9 cellular contexts compared by ENCODE assay signal in the genomic region with DNA sequence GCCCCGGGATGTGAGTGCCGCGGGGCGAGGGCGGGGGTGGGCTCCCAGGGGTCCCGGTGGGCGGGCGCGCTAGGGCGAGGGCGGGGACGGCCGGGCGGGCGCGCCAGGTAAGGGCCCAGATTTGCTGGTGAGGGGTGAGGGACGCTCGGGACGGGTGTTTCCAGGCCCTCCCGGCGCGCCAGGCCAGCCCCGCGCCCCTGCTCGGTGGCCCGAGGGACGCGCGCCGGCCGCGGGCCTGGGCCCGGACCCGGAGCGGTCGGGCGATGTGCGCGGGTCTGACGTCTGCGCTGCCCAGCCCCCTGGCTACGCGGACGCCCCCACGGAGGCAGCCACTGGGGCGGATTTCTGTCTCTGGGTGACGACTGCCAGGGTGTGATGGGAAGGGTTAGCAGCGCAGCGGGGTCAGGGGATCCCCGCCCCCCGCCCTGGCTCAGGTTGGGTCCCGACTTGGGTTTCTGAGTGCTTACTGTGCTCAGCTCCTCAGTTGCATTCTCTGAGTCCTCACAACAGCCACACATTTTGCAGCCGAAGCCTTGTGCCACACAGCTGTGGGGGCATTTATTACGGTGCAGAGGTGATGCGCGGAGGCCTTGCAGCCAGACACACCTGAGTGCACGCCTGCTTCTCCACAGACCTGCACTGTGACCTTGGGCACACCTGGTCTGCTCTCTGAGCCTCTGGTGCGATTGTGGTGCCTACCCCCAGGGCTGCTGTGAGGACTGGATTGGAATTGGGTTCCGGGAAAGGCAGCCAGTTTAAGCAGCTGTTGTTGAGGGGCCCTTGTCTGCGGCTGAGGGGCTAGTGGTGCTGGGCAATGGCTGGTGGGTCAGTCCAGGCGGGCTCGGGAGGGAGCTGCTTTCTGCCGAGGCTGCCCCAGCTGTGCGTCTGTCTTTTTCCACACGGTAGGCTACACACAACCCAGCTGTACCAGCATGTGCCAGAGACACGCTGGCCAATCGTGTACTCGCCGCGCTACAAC. TPM values are rescaled to one million over a fixed set of nuclear protein-coding genes. Genes with fewer than 3 reads are reported as not detected.
DNase-seq lines count a peak whose midpoint lies in the region; ATAC-seq and TF ChIP-seq lines count a peak whose summit lies in the region.
"Had no signal": no experiment of that assay in that cellular context is flagged by ENCODE, and none has a peak within 500 bp of the region (broad histone marks: within the 10 kb centered on the region; RNA-seq: fewer than 3 reads in every experiment).

No MANE protein-coding gene starts in this region.

- H3K4me1 Mint-ChIP-seq in T-helper 2 cell treated with Interferon-gamma antibody and Interleukin-4, amounts not matched to agents 5 μg/mL and 100 μg/mL, for 36 hours (ENCODE audit: low read depth), result peaks cover 8% of the 10 kb centered on the region

- H3K9me3 ChIP-seq in mesodermal cell (ENCODE audit: control insufficient read depth, low read length) (no peaks in the 10 kb centered on the region), suprapubic skin (no peaks in the 10 kb centered on the region)

- TF ChIP-seq EP300 in suprapubic skin (IDR thresholded peaks at IDR 0.05), result no peak

- DNase-seq in T-helper 2 cell treated with Interferon-gamma antibody and Interleukin-4, amounts not matched to agents 5 μg/mL and 100 μg/mL, for 36 hours (ENCODE audit: low spot score), result no peak
- DNase-seq in effector CD4-positive, alpha-beta T cell, result peak; percentile 46
- DNase-seq in suprapubic skin (ENCODE audit: low spot score in 2 of 2) (no peak), SKM-1 (lab: John Stamatoyannopoulos, UW; ENCODE audit: unreplicated experiment) (no peak), SW480 (ENCODE audit: low spot score) (no peak)

- peak overlapping the region; percentile 62; the same call in 1 of the 2 replicates for H3K4me3 ChIP-seq in GM08714 (ENCODE audit: low read length)
- peak overlapping the region; percentile 63 for H3K4me3 ChIP-seq in mesodermal cell (ENCODE audit: extremely low read depth, insufficient read depth, low read length, poor library complexity, severe bottlenecking)
- H3K4me3 ChIP-seq in suprapubic skin, result peak overlapping the region; percentile 83

- TF ChIP-seq POLR2A in suprapubic skin (IDR thresholded peaks at IDR 0.05), result no peak

- ATAC-seq in HG02678 (IDR thresholded peaks at IDR 0.05; ENCODE audit: unreplicated experiment), result peak; percentile 10

- TF ChIP-seq CTCF in suprapubic skin (IDR thresholded peaks at IDR 0.05), result no peak

- H3K27ac Mint-ChIP-seq in T-helper 2 cell treated with Interferon-gamma antibody and Interleukin-4, amounts not matched to agents 5 μg/mL and 100 μg/mL, for 36 hours, result peak overlapping the region; percentile 49

- peaks cover 3% of the 10 kb centered on the region for H3K27me3 Mint-ChIP-seq in T-helper 2 cell treated with Interferon-gamma antibody and Interleukin-4, amounts not matched to agents 5 μg/mL and 100 μg/mL, for 36 hours (ENCODE audit: low read depth)

- H3K9me3 Mint-ChIP-seq in T-helper 2 cell treated with Interferon-gamma antibody and Interleukin-4, amounts not matched to agents 5 μg/mL and 100 μg/mL, for 36 hours, result no peaks in the 10 kb centered on the region

- H3K27me3 ChIP-seq in suprapubic skin, result no peaks in the 10 kb centered on the region

- WGBS in mesodermal cell (ENCODE audit: insufficient coverage in 2 of 2), 2 experiments, result 29 to 34% methylated on average over 46 to 56 of the region's 70 CpGs
- WGBS in suprapubic skin, result 52% methylated on average over 10 of the region's 70 CpGs

- peak overlapping the region; percentile 77 for H3K4me3 Mint-ChIP-seq in T-helper 2 cell treated with Interferon-gamma antibody and Interleukin-4, amounts not matched to agents 5 μg/mL and 100 μg/mL, for 36 hours

- H3K36me3 Mint-ChIP-seq in T-helper 2 cell treated with Interferon-gamma antibody and Interleukin-4, amounts not matched to agents 5 μg/mL and 100 μg/mL, for 36 hours (ENCODE audit: low read depth), result no peaks in the 10 kb centered on the region

- no peak overlapping the region for H3K27ac ChIP-seq in mesodermal cell (ENCODE audit: low read depth, low read length, severe bottlenecking)
- H3K27ac ChIP-seq in suprapubic skin, result peak overlapping the region; percentile 89
- H3K27ac ChIP-seq: SK-N-MC had no signal

- H3K4me1 ChIP-seq in mesodermal cell (ENCODE audit: control insufficient read depth, insufficient read depth, low read length, poor library complexity, severe bottlenecking), result peaks cover 22% of the 10 kb centered on the region
- H3K4me1 ChIP-seq in suprapubic skin, result peaks cover 56% of the 10 kb centered on the region

- H3K36me3 ChIP-seq in mesodermal cell (ENCODE audit: control insufficient read depth, insufficient read depth, low read length) (no peaks in the 10 kb centered on the region), suprapubic skin (no peaks in the 10 kb centered on the region)

RNA-seq across cellular contexts. Expression of gene HDAC11, which starts 0.5 kb away (rescaled TPM):
- polyA plus RNA-seq in mesodermal cell (2013, experiment 1 of 2), result 10.6 TPM
- polyA plus RNA-seq in mesodermal cell (2013, experiment 2 of 2), result 10.9 TPM
- total RNA-seq in suprapubic skin, result 10 to 100 TPM; 16.7 to 28.3 (median 27.5) TPM
